ENCODE assay signal across 12 cellular contexts in genomic region chr9:89491688-89492087, GRCh38. TPM values are rescaled to one million over a fixed set of nuclear protein-coding genes. Genes with fewer than 3 reads are reported as not detected.
DNase-seq lines count a peak whose midpoint lies in the region; ATAC-seq and TF ChIP-seq lines count a peak whose summit lies in the region.
"Had no signal": no experiment of that assay in that cellular context is flagged by ENCODE, and none has a peak within 500 bp of the region (broad histone marks: within the 10 kb centered on the region; RNA-seq: fewer than 3 reads in every experiment).

No MANE protein-coding gene starts in this region.

- peaks cover 23% of the 10 kb centered on the region for H3K36me3 Mint-ChIP-seq in activated T-cell treated with anti-CD3 and anti-CD28 coated beads, Interleukin-2, amount 50 U/mL, for 4 hours (ENCODE audit: insufficient read depth)
- no peaks in the 10 kb centered on the region for H3K36me3 Mint-ChIP-seq in WTC11
- peaks cover 42 to 54% of the 10 kb centered on the region in 2 donors for H3K36me3 Mint-ChIP-seq in stimulated activated naive B cell treated with anti-CD40 and anti-IgM and Interleukin-4, amounts not matched to agents 10 μg/mL and 1 μg/mL and 100 μg/mL, for 72 hours

- CTCF ChIA-PET in WTC11 (lab: Charles Lee) = interaction anchor here (1.6 to 3.6 kb wide), 2 partner anchors 57 to 62 kb away, joined by 4 to 15 read pairs; no protein-coding TSS in a partner anchor

- POLR2A ChIA-PET in WTC11 (lab: Charles Lee) = no interaction called here

- peaks cover 96% of the 10 kb centered on the region for H3K4me1 Mint-ChIP-seq in activated T-cell treated with anti-CD3 and anti-CD28 coated beads, Interleukin-2, amount 50 U/mL, for 4 hours (ENCODE audit: low read depth)
- peaks cover 88% of the 10 kb centered on the region for H3K4me1 Mint-ChIP-seq in WTC11
- peaks cover 65 to 93% of the 10 kb centered on the region in 2 donors for H3K4me1 Mint-ChIP-seq in stimulated activated naive B cell treated with anti-CD40 and anti-IgM and Interleukin-4, amounts not matched to agents 10 μg/mL and 1 μg/mL and 100 μg/mL, for 72 hours

- peak; percentile 28 to 42 for ATAC-seq in activated T-cell treated with anti-CD3 and anti-CD28 coated beads, Interleukin-2, amount 50 U/mL, for 4 hours
- no peak for ATAC-seq in WTC11
- ATAC-seq in stimulated activated naive B cell treated with anti-CD40 and anti-IgM and Interleukin-4, amounts not matched to agents 10 μg/mL and 1 μg/mL and 100 μg/mL, for 72 hours (replicated peaks) = peak; percentile 23 to 34
- no peak for ATAC-seq in GM21723 (IDR thresholded peaks at IDR 0.05; ENCODE audit: unreplicated experiment)

- DNase-seq in activated T-cell treated with anti-CD3 and anti-CD28 coated beads, Interleukin-2, amount 50 U/mL, for 4 hours = no peak
- no peak for DNase-seq in activated T-cell treated with anti-CD3 and anti-CD28 coated beads for 4 hours
- no peak for DNase-seq in WTC11 (ENCODE audit: low spot score)
- no peak for DNase-seq in caudate nucleus (lab: John Stamatoyannopoulos, UW)
- no peak for DNase-seq in stimulated activated naive B cell treated with anti-CD40 and anti-IgM and Interleukin-4, amounts not matched to agents 10 μg/mL and 1 μg/mL and 100 μg/mL, for 72 hours
- no peak for DNase-seq in AG08395 (ENCODE audit: low spot score)
- DNase-seq in OCI-M2 (lab: John Stamatoyannopoulos, UW; ENCODE audit: unreplicated experiment) = no peak
- DNase-seq: NCI-H2171 had no signal

- no peaks in the 10 kb centered on the region for H3K27me3 Mint-ChIP-seq in activated T-cell treated with anti-CD3 and anti-CD28 coated beads, Interleukin-2, amount 50 U/mL, for 4 hours (ENCODE audit: low read depth)
- no peaks in the 10 kb centered on the region for H3K27me3 Mint-ChIP-seq in WTC11 (ENCODE audit: low read depth)
- H3K27me3 Mint-ChIP-seq in stimulated activated naive B cell treated with anti-CD40 and anti-IgM and Interleukin-4, amounts not matched to agents 10 μg/mL and 1 μg/mL and 100 μg/mL, for 72 hours = no peaks in the 10 kb centered on the region

- H3K27ac ChIP-seq in caudate nucleus (ENCODE audit: low read depth, low read length) = peak overlapping the region; percentile 18
- H3K27ac ChIP-seq: breast epithelium, neural progenitor cell, vagina had no signal

- TF ChIP-seq CTCF in WTC11 (IDR thresholded peaks at IDR 0.05) = no peak

- H3K9me3 Mint-ChIP-seq in activated T-cell treated with anti-CD3 and anti-CD28 coated beads, Interleukin-2, amount 50 U/mL, for 4 hours = peaks cover 4% of the 10 kb centered on the region
- H3K9me3 Mint-ChIP-seq in WTC11 = no peaks in the 10 kb centered on the region
- peaks cover 0 to 4% of the 10 kb centered on the region in 2 donors for H3K9me3 Mint-ChIP-seq in stimulated activated naive B cell treated with anti-CD40 and anti-IgM and Interleukin-4, amounts not matched to agents 10 μg/mL and 1 μg/mL and 100 μg/mL, for 72 hours

- H3K4me3 Mint-ChIP-seq in activated T-cell treated with anti-CD3 and anti-CD28 coated beads, Interleukin-2, amount 50 U/mL, for 4 hours = peak overlapping the region; percentile 96
- H3K4me3 Mint-ChIP-seq in WTC11 = no peak overlapping the region
- peak overlapping the region; percentile 2 to 23 for H3K4me3 Mint-ChIP-seq in stimulated activated naive B cell treated with anti-CD40 and anti-IgM and Interleukin-4, amounts not matched to agents 10 μg/mL and 1 μg/mL and 100 μg/mL, for 72 hours
- H3K4me3 Mint-ChIP-seq: neural progenitor cell had no signal

- H3K27ac Mint-ChIP-seq in WTC11 = peak overlapping the region; percentile 36
- H3K27ac Mint-ChIP-seq in stimulated activated naive B cell treated with anti-CD40 and anti-IgM and Interleukin-4, amounts not matched to agents 10 μg/mL and 1 μg/mL and 100 μg/mL, for 72 hours = peak overlapping the region; percentile 88
- H3K27ac Mint-ChIP-seq: neural progenitor cell had no signal

TF ChIP-seq in WTC11, 78 proteins besides CTCF, POLR2A, EP300 and RAD21 (continues in another document):
- TF ChIP-seq USF1 (CRISPR knock-in tag; IDR thresholded peaks at IDR 0.05) (no peak), STAT6 (CRISPR knock-in tag; conservative IDR thresholded peaks at IDR 0.05; ENCODE audit: low read depth) (no peak), ZNF232 (CRISPR knock-in tag; IDR thresholded peaks at IDR 0.05) (no peak), NR3C1 (CRISPR knock-in tag; conservative IDR thresholded peaks at IDR 0.05; ENCODE audit: low read depth) (no peak), MAX (CRISPR knock-in tag; IDR thresholded peaks at IDR 0.05) (no peak), MLX (CRISPR knock-in tag; IDR thresholded peaks at IDR 0.05) (no peak), GRHL2 (CRISPR knock-in tag; IDR thresholded peaks at IDR 0.05; ENCODE audit: insufficient replicate concordance, severe bottlenecking) (no peak), E2F4 (CRISPR knock-in tag; IDR thresholded peaks at IDR 0.05; ENCODE audit: borderline replicate concordance, low read depth) (no peak), TEAD1 (CRISPR knock-in tag; IDR thresholded peaks at IDR 0.05) (no peak), ZNF138 (CRISPR knock-in tag; conservative IDR thresholded peaks at IDR 0.05) (no peak), ZNF512 (CRISPR knock-in tag; IDR thresholded peaks at IDR 0.05; ENCODE audit: borderline replicate concordance) (no peak), TCF7 (CRISPR knock-in tag; IDR thresholded peaks at IDR 0.05; ENCODE audit: low read depth) (no peak), RELA (CRISPR knock-in tag; IDR thresholded peaks at IDR 0.05; ENCODE audit: borderline replicate concordance) (no peak)

RNA-seq across cellular contexts. Expression of gene SEMA4D, which starts 6.2 kb away (rescaled TPM):
- total RNA-seq in activated T-cell treated with anti-CD3 and anti-CD28 coated beads, Interleukin-2, amount 50 U/mL, for 4 hours = 100 to 1,000 TPM; 248 to 348 (median 344) TPM
- 60.5 to 67.8 TPM (median 65.2 TPM) in 3 replicates for total RNA-seq in WTC11 (2021)

Comparison
In these comparisons a context has a peak if more than half of its experiments do, and no peak if none do; other contexts are left out.
1. ATAC-seq: peak in activated T-cell treated with anti-CD3 and anti-CD28 coated beads, Interleukin-2, amount 50 U/mL, for 4 hours (2 of 2) and stimulated activated naive B cell treated with anti-CD40 and anti-IgM and Interleukin-4, amounts not matched to agents 10 μg/mL and 1 μg/mL and 100 μg/mL, for 72 hours (2 of 2); none in WTC11 (single experiment) and GM21723 (single experiment).